Comparison of ENCODE assay signal across 1 cellular context in the genomic region with DNA sequence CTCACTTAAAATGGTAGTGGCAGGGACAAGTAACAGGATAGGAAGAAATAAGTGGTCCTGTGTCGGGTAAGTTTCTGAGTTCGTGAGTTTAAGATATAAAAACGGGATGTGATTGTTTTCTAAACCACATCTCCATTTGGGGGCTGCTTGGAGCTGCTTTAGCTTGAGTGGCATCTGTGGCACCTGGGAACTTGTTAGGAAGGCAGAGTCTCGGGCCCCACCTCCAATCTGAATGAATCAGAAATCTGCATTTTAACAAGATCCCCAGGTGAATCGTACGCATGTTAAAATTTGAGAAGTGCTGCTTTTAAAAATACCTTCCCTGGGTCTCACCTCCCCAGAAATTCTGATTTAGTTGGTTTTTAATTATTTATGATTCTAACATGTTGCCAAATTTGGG.
TF ChIP-seq lines count a peak whose summit lies in the region.

No MANE protein-coding gene starts in this region.

TF ChIP-seq in H1, 55 proteins besides CTCF, POLR2A, EP300 and RAD21:
- TF ChIP-seq NANOG (IDR thresholded peaks at IDR 0.05; ENCODE audit: insufficient read depth, low read depth, low read length, poor library complexity, severe bottlenecking) (no peak), SUZ12 (IDR thresholded peaks at IDR 0.05; ENCODE audit: low read length) (no peak), CBX5 (IDR thresholded peaks at IDR 0.05; ENCODE audit: low read depth, low read length) (no peak), ZNF274 (IDR thresholded peaks at IDR 0.05; ENCODE audit: borderline replicate concordance, extremely low read depth, low read length) (no peak), RXRA (IDR thresholded peaks at IDR 0.05; ENCODE audit: insufficient read depth, low read depth, low read length) (no peak), RNF2 (IDR thresholded peaks at IDR 0.05; ENCODE audit: borderline replicate concordance, low read depth, low read length, missing control alignments, poor library complexity, severe bottlenecking) (no peak), GABPA (IDR thresholded peaks at IDR 0.05; ENCODE audit: borderline replicate concordance, insufficient read depth, low read length) (no peak), TAF7 (optimal IDR thresholded peaks at IDR 0.05; ENCODE audit: borderline replicate concordance, low read depth, low read length) (no peak), KDM5A (IDR thresholded peaks at IDR 0.05; ENCODE audit: low read length) (no peak), EGR1 (IDR thresholded peaks at IDR 0.05; ENCODE audit: borderline replicate concordance, low read depth, low read length) (no peak), HDAC2 (IDR thresholded peaks at IDR 0.05; ENCODE audit: borderline replicate concordance in 1 of 2, low read depth in 2 of 2, low read length in 2 of 2) (no peak), POLR2AphosphoS5 (IDR thresholded peaks at IDR 0.05; ENCODE audit: low read depth, low read length) (no peak), JUND (IDR thresholded peaks at IDR 0.05; ENCODE audit: low read length) (no peak)
- TF ChIP-seq, protein P1, sequence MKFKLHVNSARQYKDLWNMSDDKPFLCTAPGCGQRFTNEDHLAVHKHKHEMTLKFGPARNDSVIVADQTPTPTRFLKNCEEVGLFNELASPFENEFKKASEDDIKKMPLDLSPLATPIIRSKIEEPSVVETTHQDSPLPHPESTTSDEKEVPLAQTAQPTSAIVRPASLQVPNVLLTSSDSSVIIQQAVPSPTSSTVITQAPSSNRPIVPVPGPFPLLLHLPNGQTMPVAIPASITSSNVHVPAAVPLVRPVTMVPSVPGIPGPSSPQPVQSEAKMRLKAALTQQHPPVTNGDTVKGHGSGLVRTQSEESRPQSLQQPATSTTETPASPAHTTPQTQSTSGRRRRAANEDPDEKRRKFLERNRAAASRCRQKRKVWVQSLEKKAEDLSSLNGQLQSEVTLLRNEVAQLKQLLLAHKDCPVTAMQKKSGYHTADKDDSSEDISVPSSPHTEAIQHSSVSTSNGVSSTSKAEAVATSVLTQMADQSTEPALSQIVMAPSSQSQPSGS (IDR thresholded peaks at IDR 0.05; ENCODE audit: low read length) = no peak
- TF ChIP-seq, protein P2, sequence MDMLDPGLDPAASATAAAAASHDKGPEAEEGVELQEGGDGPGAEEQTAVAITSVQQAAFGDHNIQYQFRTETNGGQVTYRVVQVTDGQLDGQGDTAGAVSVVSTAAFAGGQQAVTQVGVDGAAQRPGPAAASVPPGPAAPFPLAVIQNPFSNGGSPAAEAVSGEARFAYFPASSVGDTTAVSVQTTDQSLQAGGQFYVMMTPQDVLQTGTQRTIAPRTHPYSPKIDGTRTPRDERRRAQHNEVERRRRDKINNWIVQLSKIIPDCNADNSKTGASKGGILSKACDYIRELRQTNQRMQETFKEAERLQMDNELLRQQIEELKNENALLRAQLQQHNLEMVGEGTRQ (IDR thresholded peaks at IDR 0.05; ENCODE audit: low read length) = no peak
